In genomic region chr4:90121961-90122748, GRCh38 we compare ENCODE assay signal across 1 cellular context.
TF ChIP-seq lines count a peak whose summit lies in the region.

No MANE protein-coding gene starts in this region.

TF ChIP-seq in GM23338, 12 proteins besides CTCF, POLR2A, EP300 and RAD21 (continued from another document):
- TF ChIP-seq ZNF462 (CRISPR knock-in tag; IDR thresholded peaks at IDR 0.05) (no peak), JUNB (IDR thresholded peaks at IDR 0.05; ENCODE audit: unreplicated experiment) (no peak), POLR2AphosphoS5 (IDR thresholded peaks at IDR 0.05; ENCODE audit: low read depth) (no peak), ZNF331 (CRISPR knock-in tag; IDR thresholded peaks at IDR 0.05; ENCODE audit: low read depth) (no peak), EZH2phosphoT487 (IDR thresholded peaks at IDR 0.05; ENCODE audit: unreplicated experiment) (no peak), NANOG (IDR thresholded peaks at IDR 0.05; ENCODE audit: borderline replicate concordance) (no peak), STAT1 (IDR thresholded peaks at IDR 0.05; ENCODE audit: unreplicated experiment) (no peak), REST (IDR thresholded peaks at IDR 0.05; ENCODE audit: unreplicated experiment) (no peak), EZH2 (IDR thresholded peaks at IDR 0.05; ENCODE audit: low read depth, unreplicated experiment) (no peak), CREB1 (CRISPR knock-in tag; IDR thresholded peaks at IDR 0.05; ENCODE audit: low read depth) (no peak)
TF ChIP-seq in GM23338: peak in this region for 0.
